8 cellular contexts compared by ENCODE assay signal in genomic region chr5:80960531-80961375, GRCh38. TPM values are rescaled to one million over a fixed set of nuclear protein-coding genes. Genes with fewer than 3 reads are reported as not detected.
A peak's percentile ranks its signal among the peaks of the same experiment; 100 is the strongest.
DNase-seq lines count a peak whose midpoint lies in the region; ATAC-seq, FAIRE-seq and TF ChIP-seq lines count a peak whose summit lies in the region.

No MANE protein-coding gene starts in this region.

- H3K36me3 ChIP-seq in colonic mucosa, result no peaks in the 10 kb centered on the region
- no peaks in the 10 kb centered on the region for H3K36me3 ChIP-seq in left lung

- peak overlapping the region; percentile 8 to 21 for H3K9ac ChIP-seq in colonic mucosa (ENCODE audit: low read depth in 2 of 2, low read length in 2 of 2)

- DNase-seq in GM12891 (ENCODE audit: insufficient read length, low spot score) (peak; percentile 29), colonic mucosa (peak; percentile 47), left lung (peak in 1 of 2 donors; percentile 76), NCI-H2196 treated with DMSO at 0.1 percent for 48 hours (lab: John Stamatoyannopoulos, UW; ENCODE audit: unreplicated experiment) (no peak)
- peak; percentile 26 for DNase-seq in activated CD4-positive, alpha-beta T cell treated with anti-CD3 and anti-CD28 coated beads for 1 hour
- DNase-seq in stimulated activated CD4-positive, alpha-beta T cell treated with anti-CD3 and anti-CD28 coated beads, Interleukin-2, amount 100 ng/mL, for 48 hours, result peak; percentile 19 to 37

- TF ChIP-seq CTCF in colonic mucosa (IDR thresholded peaks at IDR 0.05) (no peak), left lung (IDR thresholded peaks at IDR 0.05) (peak in 1 of 2 donors; percentile 17)

- ATAC-seq in left lung (peak; percentile 68), HG03432 (IDR thresholded peaks at IDR 0.05; ENCODE audit: unreplicated experiment) (no peak), GM18520 (IDR thresholded peaks at IDR 0.05; ENCODE audit: unreplicated experiment) (no peak)

- no peak for FAIRE-seq in GM12891 (lab: Jason Lieb, UNC)

- H3K4me1 ChIP-seq in colonic mucosa (no peaks in the 10 kb centered on the region), left lung (peaks cover 6 to 14% of the 10 kb centered on the region in 2 donors)

- H3K4me3 ChIP-seq in colonic mucosa, result peak overlapping the region; percentile 49
- peak overlapping the region; percentile 45 to 48 for H3K4me3 ChIP-seq in left lung

- intact Hi-C loops in colonic mucosa (cut with DNase I), result no loop called here
- intact Hi-C loops in left lung (cut with DNase I), result no loop called here

- peak overlapping the region; percentile 29 for H3K27ac ChIP-seq in colonic mucosa
- H3K27ac ChIP-seq in left lung, result peak overlapping the region; percentile 72 to 76

- no peaks in the 10 kb centered on the region for H3K9me3 ChIP-seq in colonic mucosa
- H3K9me3 ChIP-seq in left lung, result no peaks in the 10 kb centered on the region

- TF ChIP-seq POLR2A in GM12891 (IDR thresholded peaks at IDR 0.05; ENCODE audit: low read depth, low read length), result no peak

- H3K27me3 ChIP-seq in colonic mucosa (peaks cover 16% of the 10 kb centered on the region), left lung (peaks cover 44 to 100% of the 10 kb centered on the region in 2 donors)

TF ChIP-seq in GM12891, 5 proteins besides CTCF, POLR2A, EP300 and RAD21:
- TF ChIP-seq POLR2AphosphoS5 (IDR thresholded peaks at IDR 0.05; ENCODE audit: low read depth, low read length) (no peak), PAX5 (IDR thresholded peaks at IDR 0.05; ENCODE audit: insufficient read depth, low read length, severe bottlenecking) (no peak), SPI1 (IDR thresholded peaks at IDR 0.05; ENCODE audit: low read depth, low read length) (no peak), POU2F2 (IDR thresholded peaks at IDR 0.05; ENCODE audit: low read depth, low read length) (no peak), TAF1 (IDR thresholded peaks at IDR 0.05; ENCODE audit: low read depth, low read length) (no peak)

RNA-seq across cellular contexts. Expression of gene RASGRF2, which starts 0.6 kb away (rescaled TPM):
- 0.09 TPM for polyA plus RNA-seq in GM12891 (2012; ENCODE audit: low read depth, missing spikeins)
- total RNA-seq in colonic mucosa (1 to 10 TPM; 2.8 to 3.5 TPM), left lung (1 to 10 TPM; 7.0 to 7.5 TPM)
